31 cellular contexts compared by ENCODE assay signal in the genomic region with DNA sequence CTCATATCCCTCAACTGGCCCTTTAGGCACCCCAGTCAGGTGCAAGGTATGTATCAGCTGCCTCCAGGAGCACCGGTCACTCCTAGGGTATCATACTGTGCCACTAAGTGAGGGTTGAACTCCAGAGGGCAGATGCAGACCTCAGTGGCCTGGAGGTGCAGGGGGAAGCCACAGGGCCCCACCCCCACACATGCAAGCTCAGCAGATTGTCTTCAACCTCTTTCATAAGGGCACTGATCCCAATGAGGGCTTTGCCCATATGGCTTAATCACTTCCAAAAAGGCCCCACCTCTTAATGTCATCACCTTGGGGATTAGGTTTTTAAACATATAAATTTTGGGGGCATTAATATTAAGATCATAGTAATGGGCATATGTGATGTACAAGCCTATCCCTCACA. TPM values are rescaled to one million over a fixed set of nuclear protein-coding genes. Genes with fewer than 3 reads are reported as not detected.
"Had no signal": no experiment of that assay in that cellular context is flagged by ENCODE, and none has a peak within 500 bp of the region (broad histone marks: within the 10 kb centered on the region; RNA-seq: fewer than 3 reads in every experiment).

No MANE protein-coding gene starts in this region.

- H3K27ac ChIP-seq: ascending aorta, brain microvascular endothelial cell, breast epithelium, VCaP had no signal

- H3K9me3 ChIP-seq: ascending aorta, breast epithelium had no signal

- H3K4me3 ChIP-seq: ascending aorta, breast epithelium had no signal

- H3K36me3 ChIP-seq: ascending aorta, brain microvascular endothelial cell, breast epithelium had no signal

- DNase-seq: activated B cell treated with CpG ODN at 0.5 μM for 24 hours; activated CD4-positive, alpha-beta memory T cell treated with anti-CD3 and anti-CD28 coated beads, Interleukin-2, amount 10 ng/mL, durations not matched to agents 7 days and 5 days; activated CD4-positive, alpha-beta T cell treated with anti-CD3 and anti-CD28 coated beads for 48 hours; activated CD4-positive, alpha-beta T cell treated with anti-CD3 and anti-CD28 coated beads, Interleukin-2, amount 10 ng/mL, durations not matched to agents 7 days and 5 days; activated CD4-positive, alpha-beta T cell treated with anti-CD3 and anti-CD28 coated beads, Interleukin-2, amount 50 U/mL, for 48 hours; activated CD4-positive, CD25-positive, alpha-beta regulatory T cell treated with anti-CD3 and anti-CD28 coated beads, Interleukin-2, amount 50 U/mL, for 72 hours; activated CD8-positive, alpha-beta memory T cell treated with anti-CD3 and anti-CD28 coated beads for 24 hours; activated CD8-positive, alpha-beta memory T cell treated with anti-CD3 and anti-CD28 coated beads, Interleukin-2, amount 10 ng/mL, durations not matched to agents 7 days and 5 days; activated CD8-positive, alpha-beta memory T cell treated with anti-CD3 and anti-CD28 coated beads, Interleukin-2, amount 50 U/mL, for 48 hours; activated CD8-positive, alpha-beta T cell treated with anti-CD3 and anti-CD28 coated beads, Interleukin-2, amount 10 ng/mL, durations not matched to agents 7 days and 5 days; activated effector memory CD4-positive, alpha-beta T cell treated with Interleukin-2 at 50 U/mL for 16 hours; activated gamma-delta T cell; activated naive CD4-positive, alpha-beta T cell treated with anti-CD3 and anti-CD28 coated beads, Interleukin-2, amount 10 ng/mL, durations not matched to agents 7 days and 5 days; activated naive CD4-positive, alpha-beta T cell treated with Interleukin-2 at 50 U/mL for 16 hours; activated naive CD8-positive, alpha-beta T cell treated with anti-CD3 and anti-CD28 coated beads, Interleukin-2, amount 10 ng/mL, durations not matched to agents 7 days and 5 days; activated naive CD8-positive, alpha-beta T cell treated with anti-CD3 and anti-CD28 coated beads, Interleukin-2, amount 50 U/mL, for 24 hours; activated T-cell treated with anti-CD3 and anti-CD28 coated beads, Interleukin-2, amount 50 U/mL, for 24 hours; activated T-cell treated with anti-CD3 and anti-CD28 coated beads, Interleukin-2, amount 50 U/mL, for 48 hours; amygdala; anterior cingulate cortex; brain microvascular endothelial cell; central memory CD4-positive, alpha-beta T cell; T-helper 1 cell; T-helper 2 cell; T-helper 9 cell had no signal

- ATAC-seq: activated CD8-positive, alpha-beta memory T cell treated with anti-CD3 and anti-CD28 coated beads, Interleukin-2, amount 10 ng/mL, durations not matched to agents 7 days and 5 days; activated CD8-positive, alpha-beta T cell treated with anti-CD3 and anti-CD28 coated beads, Interleukin-2, amount 10 ng/mL, durations not matched to agents 7 days and 5 days; activated naive CD8-positive, alpha-beta T cell treated with anti-CD3 and anti-CD28 coated beads, Interleukin-2, amount 50 U/mL, for 24 hours had no signal

- FAIRE-seq: TTC549 had no signal

- H3K27me3 ChIP-seq: ascending aorta, brain microvascular endothelial cell, breast epithelium had no signal

- H3K4me1 ChIP-seq: ascending aorta, breast epithelium had no signal

RNA-seq across cellular contexts. Expression of gene BAAT, which starts 28.2 kb away (rescaled TPM):
- total RNA-seq: activated B cell treated with CpG ODN at 0.5 μM for 24 hours; activated CD4-positive, alpha-beta memory T cell treated with anti-CD3 and anti-CD28 coated beads, Interleukin-2, amount 10 ng/mL, durations not matched to agents 7 days and 5 days; activated CD8-positive, alpha-beta memory T cell treated with anti-CD3 and anti-CD28 coated beads, Interleukin-2, amount 10 ng/mL, durations not matched to agents 7 days and 5 days; activated CD8-positive, alpha-beta T cell treated with anti-CD3 and anti-CD28 coated beads, Interleukin-2, amount 10 ng/mL, durations not matched to agents 7 days and 5 days; activated naive CD8-positive, alpha-beta T cell treated with anti-CD3 and anti-CD28 coated beads, Interleukin-2, amount 10 ng/mL, durations not matched to agents 7 days and 5 days; activated T-helper 2 cell treated with anti-CD3 and anti-CD28 coated beads, Interferon-gamma antibody, Interleukin-2, Interleukin-4, amounts not matched to agents 10 μg/mL and 5 μg/mL and 100 μg/mL, durations not matched to agents 14 hours and 24 hours and 36 hours; cerebellum had no signal
